Comparison of ENCODE assay signal across 9 cellular contexts in genomic region chr16:15482068-15482747, GRCh38. TPM values are rescaled to one million over a fixed set of nuclear protein-coding genes. Genes with fewer than 3 reads are reported as not detected.
A peak's percentile ranks its signal among the peaks of the same experiment; 100 is the strongest.
DNase-seq lines count a peak whose midpoint lies in the region; ATAC-seq, FAIRE-seq and TF ChIP-seq lines count a peak whose summit lies in the region.
"Had no signal": no experiment of that assay in that cellular context is flagged by ENCODE, and none has a peak within 500 bp of the region (broad histone marks: within the 10 kb centered on the region; RNA-seq: fewer than 3 reads in every experiment).

No MANE protein-coding gene starts in this region.

- H3K4me3 Mint-ChIP-seq in activated T-cell treated with anti-CD3 and anti-CD28 coated beads, Interleukin-2, amount 50 U/mL, for 72 hours: peak overlapping the region; percentile 9 to 25
- no peak overlapping the region for H3K4me3 Mint-ChIP-seq in T-helper 17 cell

- no peak overlapping the region for H3K4me2 ChIP-seq in neuronal stem cell (ENCODE audit: insufficient read depth, low read length, poor library complexity, severe bottlenecking)

- H3K4me3 ChIP-seq in MG63: no peak overlapping the region
- H3K4me3 ChIP-seq in cardiac muscle cell: no peak overlapping the region
- no peak overlapping the region for H3K4me3 ChIP-seq in small intestine (ENCODE audit: low read depth in 1 of 2, low read length in 2 of 2)
- no peak overlapping the region for H3K4me3 ChIP-seq in neuronal stem cell (ENCODE audit: low read length in 2 of 2)

- H3K27me3 ChIP-seq in MG63 (no peaks in the 10 kb centered on the region), cardiac muscle cell (no peaks in the 10 kb centered on the region), small intestine (ENCODE audit: control insufficient read depth in 2 of 2, insufficient read depth in 2 of 2, low read length in 2 of 2) (no peaks in the 10 kb centered on the region), neuronal stem cell (ENCODE audit: control insufficient read depth in 3 of 3, insufficient read depth in 3 of 3, low read depth in 1 of 3, low read length in 3 of 3) (no peaks in the 10 kb centered on the region)

- H2BK12ac ChIP-seq in neuronal stem cell (ENCODE audit: low read length): no peak overlapping the region

- peak; percentile 89 to 92 for ATAC-seq in activated T-cell treated with anti-CD3 and anti-CD28 coated beads, Interleukin-2, amount 50 U/mL, for 72 hours (replicated peaks in 1 of 2)
- no peak for ATAC-seq in T-helper 17 cell

- FAIRE-seq in small intestine (lab: Jason Lieb, UNC): no peak
- FAIRE-seq: endometrium had no signal

- WGBS in small intestine, 3 donors: 3 to 39% (median 17%) methylated on average over 3 of the region's 3 CpGs
- no CpG with 5 or more reads among the region's 3 CpGs for WGBS in neuronal stem cell (ENCODE audit: extremely low coverage in 2 of 2, insufficient read length in 2 of 2, insufficient replicate concordance in 1 of 2), 2 donors

- H3K4me1 Mint-ChIP-seq in activated T-cell treated with anti-CD3 and anti-CD28 coated beads, Interleukin-2, amount 50 U/mL, for 72 hours (ENCODE audit: low read depth): peaks cover 31% of the 10 kb centered on the region
- H3K4me1 Mint-ChIP-seq in T-helper 17 cell: peaks cover 2% of the 10 kb centered on the region

- no peak overlapping the region for H3K18ac ChIP-seq in neuronal stem cell (ENCODE audit: low read length)

- peaks cover 2 to 3% of the 10 kb centered on the region in 2 donors for H3K36me3 Mint-ChIP-seq in activated T-cell treated with anti-CD3 and anti-CD28 coated beads, Interleukin-2, amount 50 U/mL, for 72 hours (ENCODE audit: insufficient read depth in 2 of 2)
- peaks cover 2% of the 10 kb centered on the region for H3K36me3 Mint-ChIP-seq in T-helper 17 cell (ENCODE audit: low read depth)

- no peak overlapping the region for H2AFZ ChIP-seq in neuronal stem cell (ENCODE audit: low read length)

- peak; percentile 18 for TF ChIP-seq CTCF in cardiac muscle cell (IDR thresholded peaks at IDR 0.05; ENCODE audit: low read depth, low read length)

- H3K27ac ChIP-seq in cardiac muscle cell (no peak overlapping the region), small intestine (ENCODE audit: low read depth in 1 of 2, low read length in 1 of 2) (peak overlapping the region in 1 of 2 donors; percentile 69), neuronal stem cell (replicated peaks; ENCODE audit: low read length) (no peak overlapping the region)

- no peak overlapping the region for H4K91ac ChIP-seq in neuronal stem cell (ENCODE audit: low read depth, low read length, poor library complexity)

- H3K36me3 ChIP-seq in MG63 (peaks cover 5% of the 10 kb centered on the region), cardiac muscle cell (no peaks in the 10 kb centered on the region), small intestine (ENCODE audit: control insufficient read depth in 2 of 2, insufficient read depth in 2 of 2, low read length in 2 of 2) (no peaks in the 10 kb centered on the region), neuronal stem cell (replicated peaks in 1 of 2; ENCODE audit: control insufficient read depth in 2 of 2, insufficient read depth in 2 of 2, low read length in 2 of 2) (peaks cover 0 to 3% of the 10 kb centered on the region in 2 donors)

- DNase-seq in Ammon's horn (ENCODE audit: low spot score) (peak; percentile 45), MG63 (peak; percentile 95), cardiac muscle cell (ENCODE audit: low read depth in 1 of 2, low spot score in 1 of 2) (peak in 1 of 2 donors; percentile 89), small intestine (peak; percentile 94), T-helper 17 cell (no peak), neuronal stem cell (ENCODE audit: low spot score) (no peak), GM19240 (ENCODE audit: insufficient read length, low spot score) (no peak)
- DNase-seq in activated T-cell treated with anti-CD3 and anti-CD28 coated beads, Interleukin-2, amount 50 U/mL, for 72 hours: peak; percentile 25 to 50

- H3K14ac ChIP-seq in neuronal stem cell (ENCODE audit: low read length): no peak overlapping the region

- H2BK15ac ChIP-seq in neuronal stem cell (ENCODE audit: low read length): no peak overlapping the region

- no peak overlapping the region for H3K4ac ChIP-seq in neuronal stem cell (ENCODE audit: low read length)

- no peak overlapping the region for H2AK5ac ChIP-seq in neuronal stem cell (ENCODE audit: low read depth, low read length)

- no peak overlapping the region for H3K23ac ChIP-seq in neuronal stem cell (ENCODE audit: low read depth, low read length, poor library complexity)

- no peak overlapping the region for H3K9ac ChIP-seq in neuronal stem cell (ENCODE audit: low read depth, low read length, poor library complexity)

- no peak overlapping the region for H2BK120ac ChIP-seq in neuronal stem cell (ENCODE audit: low read depth, low read length)

- no peaks in the 10 kb centered on the region for H3K79me1 ChIP-seq in neuronal stem cell (ENCODE audit: low read depth, low read length)

- H2BK5ac ChIP-seq in neuronal stem cell (ENCODE audit: low read length): no peak overlapping the region

- no peaks in the 10 kb centered on the region for H3K9me3 ChIP-seq in MG63
- H3K9me3 ChIP-seq in cardiac muscle cell (ENCODE audit: low read depth): no peaks in the 10 kb centered on the region
- no peaks in the 10 kb centered on the region for H3K9me3 ChIP-seq in small intestine (ENCODE audit: control insufficient read depth, low read depth)
- no peaks in the 10 kb centered on the region for H3K9me3 ChIP-seq in T-helper 17 cell (ENCODE audit: control insufficient read depth, low read length, poor library complexity, severe bottlenecking)
- H3K9me3 ChIP-seq in neuronal stem cell (replicated peaks in 1 of 2; ENCODE audit: control insufficient read depth in 2 of 2, insufficient read depth in 1 of 2, low read depth in 1 of 2, low read length in 2 of 2): no peaks in the 10 kb centered on the region

- H3K4me1 ChIP-seq in cardiac muscle cell (ENCODE audit: low read depth): no peaks in the 10 kb centered on the region
- H3K4me1 ChIP-seq in small intestine (ENCODE audit: control insufficient read depth in 2 of 2, insufficient read depth in 1 of 2, low read depth in 1 of 2, low read length in 1 of 2): no peaks in the 10 kb centered on the region
- H3K4me1 ChIP-seq in neuronal stem cell (ENCODE audit: control insufficient read depth in 2 of 2, insufficient read depth in 1 of 2, low read depth in 1 of 2, low read length in 2 of 2): peaks cover 0 to under 1% of the 10 kb centered on the region in 2 donors

- no peaks in the 10 kb centered on the region for H3K27me3 Mint-ChIP-seq in activated T-cell treated with anti-CD3 and anti-CD28 coated beads, Interleukin-2, amount 50 U/mL, for 72 hours (ENCODE audit: low read depth)
- H3K27me3 Mint-ChIP-seq in T-helper 17 cell: no peaks in the 10 kb centered on the region

- no peaks in the 10 kb centered on the region for H3K9me3 Mint-ChIP-seq in activated T-cell treated with anti-CD3 and anti-CD28 coated beads, Interleukin-2, amount 50 U/mL, for 72 hours

- H3K27ac Mint-ChIP-seq in activated T-cell treated with anti-CD3 and anti-CD28 coated beads, Interleukin-2, amount 50 U/mL, for 72 hours: peak overlapping the region; percentile 67
- H3K27ac Mint-ChIP-seq in T-helper 17 cell: no peak overlapping the region

- H4K8ac ChIP-seq in neuronal stem cell (ENCODE audit: low read depth, low read length): no peak overlapping the region

RNA-seq across cellular contexts. Expression of gene BMERB1, which starts 47.8 kb away (rescaled TPM):
- 8.3 and 16.9 TPM in 2 replicates for total RNA-seq in MG63 (2014; rRNA removed; shearing (Covaris generic); ENCODE audit: low replicate concordance)
- 10 to 100 TPM; 22.3 to 30.7 TPM for total RNA-seq in activated T-cell treated with anti-CD3 and anti-CD28 coated beads, Interleukin-2, amount 50 U/mL, for 72 hours
- total RNA-seq in cardiac muscle cell: 15.2 and 23.4 TPM in 2 replicates
- polyA plus RNA-seq in cardiac muscle cell: 11.9 and 22.1 TPM in 2 replicates
- polyA plus RNA-seq in small intestine: 10 to 100 TPM in 1 of 3 donors, 1 to 10 TPM in 1, under 1 TPM in 1; 0.89 to 20.9 (median 4.6) TPM
- total RNA-seq in T-helper 17 cell: 1 to 10 TPM; 1.8 to 3.0 TPM
- 41.0 TPM for polyA plus RNA-seq in neuronal stem cell (2013, experiment 1 of 2)
- polyA plus RNA-seq in neuronal stem cell (2013, experiment 2 of 2): 42.0 TPM

Comparison
In these comparisons a context has a peak if more than half of its experiments do, and no peak if none do; other contexts are left out.
1. DNase-seq: peak in Ammon's horn (single experiment), MG63 (single experiment), activated T-cell treated with anti-CD3 and anti-CD28 coated beads, Interleukin-2, amount 50 U/mL, for 72 hours (2 of 2) and small intestine (single experiment); none in T-helper 17 cell (0 of 3), neuronal stem cell (single experiment) and GM19240 (single experiment).